Comparison of ENCODE assay signal across 24 cellular contexts in the genomic region with DNA sequence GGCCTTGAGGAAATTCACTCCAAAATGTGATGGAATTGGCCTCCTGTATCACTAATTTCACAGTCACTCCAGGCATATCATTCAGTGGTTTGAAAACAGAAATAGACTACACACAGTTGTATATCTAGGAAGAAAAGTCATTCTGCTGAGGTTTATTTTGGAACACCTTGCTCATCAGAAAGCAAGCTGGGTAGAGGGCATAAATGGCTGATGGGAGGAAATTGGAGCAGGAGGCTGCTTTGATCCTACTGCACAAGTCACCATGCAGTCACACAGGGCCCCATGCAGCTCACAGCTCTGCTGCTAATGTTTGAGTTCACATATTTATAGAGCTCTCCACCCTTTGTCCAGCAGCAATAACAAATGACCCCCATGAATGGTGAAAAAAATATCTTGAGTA.
"Had no signal": no experiment of that assay in that cellular context is flagged by ENCODE, and none has a peak within 500 bp of the region (broad histone marks: within the 10 kb centered on the region; RNA-seq: fewer than 3 reads in every experiment).

No MANE protein-coding gene starts in this region.

- H3K27me3 Mint-ChIP-seq: naive B cell had no signal

- ATAC-seq: foreskin keratinocyte, left colon, left ventricle myocardium superior, pancreas, right lobe of liver had no signal

- H3K27me3 ChIP-seq: esophagus squamous epithelium, foreskin keratinocyte, heart left ventricle, pancreas, right lobe of liver, stomach, transverse colon had no signal

- H3K27ac Mint-ChIP-seq: naive B cell, nephron had no signal

- H3K27ac ChIP-seq: esophagus squamous epithelium, foreskin keratinocyte, heart left ventricle, pancreas, prostate gland, right lobe of liver, skin epidermis, stomach, thoracic aorta, transverse colon had no signal

- H3K4me3 Mint-ChIP-seq: nephron had no signal

- DNase-seq: dermis blood vessel endothelial cell; esophagus squamous epithelium; foreskin keratinocyte; heart left ventricle; hippocampal formation; left colon; left ventricle myocardium superior; mesenchymal stem cell; midbrain; naive B cell; occipital lobe; pancreas; retina; right lobe of liver; stimulated activated CD4-positive, alpha-beta T cell treated with anti-CD3 and anti-CD28 coated beads, Interleukin-12 subunit alpha, Interleukin-12 subunit beta, amount 100 ng/mL, for 4 hours; stimulated activated naive CD4-positive, alpha-beta T cell; stomach; substantia nigra; transverse colon had no signal

- H3K4me1 Mint-ChIP-seq: naive B cell, nephron had no signal

- H3K9me3 ChIP-seq: pancreas, prostate gland, right lobe of liver had no signal

- H3K4me3 ChIP-seq: esophagus squamous epithelium, heart left ventricle, lung, pancreas, prostate gland, right lobe of liver, skin epidermis, stomach, thoracic aorta, transverse colon had no signal

- H3K4me1 ChIP-seq: esophagus squamous epithelium, foreskin keratinocyte, heart left ventricle, pancreas, prostate gland, right lobe of liver, stomach, transverse colon had no signal

- H3K36me3 ChIP-seq: esophagus squamous epithelium, heart left ventricle, pancreas, prostate gland, right lobe of liver, stomach, thoracic aorta, transverse colon had no signal
